ENCODE assay signal across 11 cellular contexts in the genomic region with DNA sequence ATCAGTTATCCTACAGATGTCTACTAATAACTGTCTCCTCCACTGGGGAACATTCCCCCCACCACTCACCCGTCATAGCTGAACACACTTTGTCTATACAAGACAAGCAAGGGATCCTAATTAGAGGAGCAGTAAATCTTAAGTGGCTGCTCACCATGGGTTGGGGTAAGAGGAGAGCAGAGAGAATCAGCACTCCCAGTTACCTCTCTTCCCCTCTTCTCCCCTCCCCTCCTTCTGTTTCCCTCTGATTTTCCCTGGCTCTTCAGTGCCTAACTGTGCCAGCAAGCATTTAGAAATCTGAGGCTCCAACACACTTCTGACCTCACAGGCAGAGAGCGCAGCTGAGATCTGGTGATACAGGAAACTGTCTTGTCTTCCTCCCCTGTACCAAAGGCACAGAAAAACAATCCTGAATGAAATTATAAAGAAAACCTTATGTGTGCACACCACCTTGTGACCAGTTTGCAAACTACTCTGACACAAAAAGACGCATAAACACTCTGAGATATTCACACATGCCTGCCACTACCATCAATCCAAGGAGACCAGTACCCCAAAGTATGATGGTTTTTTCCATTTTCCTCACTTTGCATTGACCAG. TPM values are rescaled to one million over a fixed set of nuclear protein-coding genes. Genes with fewer than 3 reads are reported as not detected.
A peak's percentile ranks its signal among the peaks of the same experiment; 100 is the strongest.
DNase-seq lines count a peak whose midpoint lies in the region; ATAC-seq and TF ChIP-seq lines count a peak whose summit lies in the region.
"Had no signal": no experiment of that assay in that cellular context is flagged by ENCODE, and none has a peak within 500 bp of the region (broad histone marks: within the 10 kb centered on the region; RNA-seq: fewer than 3 reads in every experiment).

No MANE protein-coding gene starts in this region.

- no peaks in the 10 kb centered on the region for H3K27me3 ChIP-seq in mesendoderm (ENCODE audit: insufficient read depth, low read length, poor library complexity)
- no peaks in the 10 kb centered on the region for H3K27me3 ChIP-seq in upper lobe of right lung
- H3K27me3 ChIP-seq: transverse colon had no signal

- H2BK5ac ChIP-seq in mesendoderm (ENCODE audit: low read length) = no peak overlapping the region

- H3K18ac ChIP-seq in mesendoderm (ENCODE audit: low read length) = no peak overlapping the region

- H3K4me1 Mint-ChIP-seq in activated T-helper 2 cell treated with anti-CD3 and anti-CD28 coated beads, Interferon-gamma antibody, Interleukin-2, Interleukin-4, amounts not matched to agents 10 μg/mL and 5 μg/mL and 100 μg/mL, durations not matched to agents 14 hours and 24 hours and 36 hours (ENCODE audit: low read depth) = peaks cover 10% of the 10 kb centered on the region

- H4K8ac ChIP-seq in mesendoderm (ENCODE audit: low read depth, low read length) = no peak overlapping the region

- peak; percentile 23 for DNase-seq in DMS53 (lab: John Stamatoyannopoulos, UW)
- no peak for DNase-seq in DMS53 treated with DMSO at 0.1 percent for 48 hours (lab: John Stamatoyannopoulos, UW; ENCODE audit: unreplicated experiment)
- DNase-seq in M059J (ENCODE audit: low read depth) = peak; percentile 37
- DNase-seq in activated T-helper 2 cell treated with anti-CD3 and anti-CD28 coated beads, Interferon-gamma antibody, Interleukin-2, Interleukin-4, amounts not matched to agents 10 μg/mL and 5 μg/mL and 100 μg/mL, durations not matched to agents 14 hours and 24 hours and 36 hours (ENCODE audit: low spot score) = peak; percentile 10
- DNase-seq in mesendoderm = peak; percentile 6
- no peak for DNase-seq in upper lobe of right lung
- no peak for DNase-seq in cerebellar cortex (ENCODE audit: low spot score)
- DNase-seq: hippocampal formation, NCI-H2029, transverse colon had no signal

- no peak overlapping the region for H3K4ac ChIP-seq in mesendoderm (ENCODE audit: low read depth, low read length)

- no peak overlapping the region for H3K4me2 ChIP-seq in mesendoderm (ENCODE audit: low read length)

- no CpG with 5 or more reads among the region's 3 CpGs for WGBS in mesendoderm (ENCODE audit: extremely low coverage, insufficient coverage, low lambda C conversion rate)

- H3K56ac ChIP-seq in mesendoderm (ENCODE audit: low read length) = no peak overlapping the region

- H3K9me3 Mint-ChIP-seq in activated T-helper 2 cell treated with anti-CD3 and anti-CD28 coated beads, Interferon-gamma antibody, Interleukin-2, Interleukin-4, amounts not matched to agents 10 μg/mL and 5 μg/mL and 100 μg/mL, durations not matched to agents 14 hours and 24 hours and 36 hours = no peaks in the 10 kb centered on the region

- peaks cover 7% of the 10 kb centered on the region for H3K79me2 ChIP-seq in mesendoderm (ENCODE audit: control insufficient read depth, insufficient read depth, low read length)

- H3K27ac Mint-ChIP-seq in activated T-helper 2 cell treated with anti-CD3 and anti-CD28 coated beads, Interferon-gamma antibody, Interleukin-2, Interleukin-4, amounts not matched to agents 10 μg/mL and 5 μg/mL and 100 μg/mL, durations not matched to agents 14 hours and 24 hours and 36 hours = peak overlapping the region; percentile 50

- H3K9me3 ChIP-seq in upper lobe of right lung = no peaks in the 10 kb centered on the region
- H3K9me3 ChIP-seq: transverse colon had no signal

- H4K5ac ChIP-seq in mesendoderm (ENCODE audit: low read length) = no peak overlapping the region

- H2AK5ac ChIP-seq in mesendoderm (ENCODE audit: low read length) = no peak overlapping the region

- no peak overlapping the region for H2BK15ac ChIP-seq in mesendoderm (replicated peaks; ENCODE audit: low read depth)

- H3K4me3 ChIP-seq in mesendoderm (ENCODE audit: low read length) (no peak overlapping the region), upper lobe of right lung (no peak overlapping the region)
- H3K4me3 ChIP-seq: transverse colon had no signal

- TF ChIP-seq CTCF in upper lobe of right lung (IDR thresholded peaks at IDR 0.05) = no peak

- no peak for ATAC-seq in upper lobe of right lung
- no peak for ATAC-seq in HG03571 (IDR thresholded peaks at IDR 0.05; ENCODE audit: unreplicated experiment)

- intact Hi-C loops in activated T-helper 2 cell treated with anti-CD3 and anti-CD28 coated beads, Interferon-gamma antibody, Interleukin-2, Interleukin-4, amounts not matched to agents 10 μg/mL and 5 μg/mL and 100 μg/mL, durations not matched to agents 14 hours and 24 hours and 36 hours (cut with micrococcal nuclease) = no loop called here
- intact Hi-C loops in upper lobe of right lung (cut with DNase I) = no loop called here

- H3K4me1 ChIP-seq in mesendoderm (ENCODE audit: control insufficient read depth, low read depth, low read length) (no peaks in the 10 kb centered on the region), upper lobe of right lung (no peaks in the 10 kb centered on the region)
- H3K4me1 ChIP-seq: transverse colon had no signal

- H3K27me3 Mint-ChIP-seq in activated T-helper 2 cell treated with anti-CD3 and anti-CD28 coated beads, Interferon-gamma antibody, Interleukin-2, Interleukin-4, amounts not matched to agents 10 μg/mL and 5 μg/mL and 100 μg/mL, durations not matched to agents 14 hours and 24 hours and 36 hours (ENCODE audit: low read depth) = no peaks in the 10 kb centered on the region

- no peaks in the 10 kb centered on the region for H3K36me3 ChIP-seq in mesendoderm (ENCODE audit: control insufficient read depth, insufficient read depth, low read length)
- H3K36me3 ChIP-seq in upper lobe of right lung = no peaks in the 10 kb centered on the region
- H3K36me3 ChIP-seq: transverse colon had no signal

- H3K23ac ChIP-seq in mesendoderm (ENCODE audit: low read length) = no peak overlapping the region

- no peak overlapping the region for H3K9ac ChIP-seq in mesendoderm (ENCODE audit: low read length)

- H2BK120ac ChIP-seq in mesendoderm (ENCODE audit: low read depth, low read length) = no peak overlapping the region

- no peak overlapping the region for H3K4me3 Mint-ChIP-seq in activated T-helper 2 cell treated with anti-CD3 and anti-CD28 coated beads, Interferon-gamma antibody, Interleukin-2, Interleukin-4, amounts not matched to agents 10 μg/mL and 5 μg/mL and 100 μg/mL, durations not matched to agents 14 hours and 24 hours and 36 hours (ENCODE audit: low read depth)

- no peaks in the 10 kb centered on the region for H3K79me1 ChIP-seq in mesendoderm (ENCODE audit: low read length)

- H3K27ac ChIP-seq in mesendoderm (ENCODE audit: low read depth, low read length) (no peak overlapping the region), upper lobe of right lung (no peak overlapping the region)
- H3K27ac ChIP-seq: transverse colon had no signal

- H3K36me3 Mint-ChIP-seq in activated T-helper 2 cell treated with anti-CD3 and anti-CD28 coated beads, Interferon-gamma antibody, Interleukin-2, Interleukin-4, amounts not matched to agents 10 μg/mL and 5 μg/mL and 100 μg/mL, durations not matched to agents 14 hours and 24 hours and 36 hours (ENCODE audit: low read depth) = peaks cover 2% of the 10 kb centered on the region

RNA-seq across cellular contexts. Expression of a gene that starts 6.7 kb away (rescaled TPM):
- total RNA-seq in M059J (2014; rRNA removed; shearing (Covaris generic)) = 181 and 188 TPM in 2 replicates
- 13.8 and 16.0 TPM in 2 replicates for total RNA-seq in activated T-helper 2 cell treated with anti-CD3 and anti-CD28 coated beads, Interferon-gamma antibody, Interleukin-2, Interleukin-4, amounts not matched to agents 10 μg/mL and 5 μg/mL and 100 μg/mL, durations not matched to agents 14 hours and 24 hours and 36 hours
- polyA plus RNA-seq in mesendoderm (2013, experiment 1 of 2) = 28.1 TPM
- 28.3 TPM for polyA plus RNA-seq in mesendoderm (2013, experiment 2 of 2)
- 19.4 TPM for total RNA-seq in upper lobe of right lung

Comparison
In these comparisons a context has a peak if more than half of its experiments do, and no peak if none do; other contexts are left out.
1. DNase-seq: peak in DMS53 (single experiment), M059J (single experiment), activated T-helper 2 cell treated with anti-CD3 and anti-CD28 coated beads, Interferon-gamma antibody, Interleukin-2, Interleukin-4, amounts not matched to agents 10 μg/mL and 5 μg/mL and 100 μg/mL, durations not matched to agents 14 hours and 24 hours and 36 hours (single experiment) and mesendoderm (single experiment); none in DMS53 treated with DMSO at 0.1 percent for 48 hours (single experiment), upper lobe of right lung (single experiment) and cerebellar cortex (single experiment).